1 cellular context compared by ENCODE assay signal in genomic region chr14:58395815-58396626, GRCh38.
TF ChIP-seq lines count a peak whose summit lies in the region.

TSS of gene TOMM20L (plus strand) at chr14:58395930. CDS start at chr14:58395958, 28 bp downstream.

TF ChIP-seq in HEK293, 187 proteins besides CTCF, POLR2A, EP300 and RAD21 (continued from another document):
- TF ChIP-seq PBX3 (CRISPR knock-in tag; IDR thresholded peaks at IDR 0.05) (peak; percentile 70; the same call in 1 of the 2 replicates), KLF10 (tag by site-specific recombination; IDR thresholded peaks at IDR 0.05) (peak; percentile 43; the same call in 1 of the 2 replicates), ZNF530 (tag by site-specific recombination; IDR thresholded peaks at IDR 0.05; ENCODE audit: low read depth) (no peak), YY2 (tag by site-specific recombination; IDR thresholded peaks at IDR 0.05) (no peak)
